8 cellular contexts compared by ENCODE assay signal in the genomic region with DNA sequence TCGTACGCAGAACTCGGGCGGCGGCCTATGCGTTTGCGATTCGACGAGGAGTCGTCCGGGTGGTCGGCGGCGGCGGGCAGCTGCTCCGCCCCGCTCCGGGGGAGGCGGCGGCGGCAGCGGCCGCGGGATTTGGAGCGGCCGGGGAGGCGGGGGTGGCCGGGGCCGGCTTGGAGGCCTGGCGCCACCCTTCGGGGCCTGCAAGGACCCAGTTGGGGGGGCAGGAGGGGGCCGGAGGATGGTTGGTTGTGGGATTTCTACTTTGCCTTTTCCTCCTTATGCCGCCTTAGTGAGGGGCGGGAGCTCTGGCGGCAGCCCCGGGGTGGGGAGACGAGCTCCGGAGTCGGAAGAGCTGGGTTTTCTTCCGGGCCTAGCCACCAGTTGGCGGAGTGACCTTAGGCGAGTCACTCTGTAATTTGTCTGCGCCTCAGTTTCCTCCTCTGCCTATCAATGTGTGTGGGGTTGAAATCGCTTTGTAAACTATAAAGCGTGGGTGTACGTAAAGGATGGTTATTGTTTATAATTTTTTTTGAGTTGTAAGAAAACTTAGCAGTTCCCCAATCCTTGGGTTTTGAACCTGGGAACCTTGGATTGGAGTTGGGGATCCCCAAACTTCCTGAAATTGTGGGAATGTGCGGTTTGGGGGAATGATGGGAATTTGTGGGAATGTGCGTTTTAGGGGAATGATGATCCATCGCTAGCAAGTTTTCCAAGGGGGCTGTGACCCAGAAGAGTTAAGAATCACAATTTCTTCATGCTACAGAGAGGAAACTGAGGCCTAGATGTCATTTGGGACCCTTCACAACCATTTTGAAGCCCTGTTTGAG. TPM values are rescaled to one million over a fixed set of nuclear protein-coding genes. Genes with fewer than 3 reads are reported as not detected.
A peak's percentile ranks its signal among the peaks of the same experiment; 100 is the strongest.
DNase-seq lines count a peak whose midpoint lies in the region; ATAC-seq, FAIRE-seq and TF ChIP-seq lines count a peak whose summit lies in the region.

No MANE protein-coding gene starts in this region.

- peak overlapping the region; percentile 90 for H3K4me3 Mint-ChIP-seq in astrocyte (ENCODE audit: unreplicated experiment)

- no peak for TF ChIP-seq CTCF in astrocyte (IDR thresholded peaks at IDR 0.05; ENCODE audit: insufficient read depth, low read depth, low read length)

- H3K4me1 Mint-ChIP-seq in astrocyte (ENCODE audit: low read depth, unreplicated experiment), result peaks cover 31% of the 10 kb centered on the region

- peak overlapping the region; percentile 93 for H3K4me2 ChIP-seq in astrocyte (ENCODE audit: low read length)

- H3K27ac Mint-ChIP-seq in astrocyte (ENCODE audit: unreplicated experiment), result peak overlapping the region; percentile 75

- peaks cover 94% of the 10 kb centered on the region for H3K79me2 ChIP-seq in astrocyte (ENCODE audit: insufficient read depth, low read length)

- peak; percentile 16 for ATAC-seq in GM18520 (IDR thresholded peaks at IDR 0.05; ENCODE audit: unreplicated experiment)
- ATAC-seq in HG03060 (IDR thresholded peaks at IDR 0.05; ENCODE audit: low read depth, unreplicated experiment), result peak; percentile 14

- H3K9me3 ChIP-seq in astrocyte (ENCODE audit: insufficient read depth, low read depth, low read length), result no peaks in the 10 kb centered on the region
- peaks cover under 1% of the 10 kb centered on the region for H3K9me3 ChIP-seq in iPS-18a (ENCODE audit: control insufficient read depth, low read depth, low read length)

- peaks cover 5% of the 10 kb centered on the region for H3K9me3 Mint-ChIP-seq in astrocyte (ENCODE audit: unreplicated experiment)

- H2AFZ ChIP-seq in astrocyte (ENCODE audit: low read depth, low read length), result peak overlapping the region; percentile 72

- H3K4me1 ChIP-seq in astrocyte (ENCODE audit: insufficient read depth, low read length), result peaks cover 13% of the 10 kb centered on the region
- peaks cover 26% of the 10 kb centered on the region for H3K4me1 ChIP-seq in iPS-18a (ENCODE audit: control insufficient read depth, low read depth, low read length)

- H3K27me3 ChIP-seq in astrocyte (ENCODE audit: insufficient read depth, low read length) (no peaks in the 10 kb centered on the region), iPS-18a (ENCODE audit: control insufficient read depth, insufficient read depth, low read length) (no peaks in the 10 kb centered on the region)

- H3K4me3 ChIP-seq in astrocyte (ENCODE audit: insufficient read depth, low read depth, low read length), result peak overlapping the region; percentile 90
- H3K4me3 ChIP-seq in iPS-18a (ENCODE audit: low read length), result peak overlapping the region; percentile 94

- peaks cover 30% of the 10 kb centered on the region for H3K36me3 ChIP-seq in astrocyte (ENCODE audit: insufficient read depth, low read length)
- peaks cover 40% of the 10 kb centered on the region for H3K36me3 ChIP-seq in iPS-18a (ENCODE audit: control insufficient read depth, low read depth, low read length)

- H3K36me3 Mint-ChIP-seq in astrocyte (ENCODE audit: low read depth, unreplicated experiment), result peaks cover 34% of the 10 kb centered on the region

- FAIRE-seq in astrocyte (lab: Jason Lieb, UNC), result no peak

- DNase-seq in ACHN (peak; percentile 46), RKO (ENCODE audit: low spot score) (peak; percentile 48), astrocyte (ENCODE audit: low read depth) (peak; percentile 31), medulla oblongata (ENCODE audit: extremely low spot score) (no peak)
- DNase-seq in stimulated activated CD4-positive, alpha-beta T cell treated with anti-CD3 and anti-CD28 coated beads, Interleukin-12 subunit alpha, Interleukin-12 subunit beta, amount 100 ng/mL, for 4 hours, result peak; percentile 19

- H3K9ac ChIP-seq in astrocyte (ENCODE audit: low read length) (peak overlapping the region; percentile 91), iPS-18a (ENCODE audit: low read length) (peak overlapping the region; percentile 85)

- in situ Hi-C loops in ACHN (cut with HindIII; ENCODE audit: low pct_ligation_motif_present, low pct_unique_long_range_greater_than_20kb, low sequenced_read_pairs), result no loop called here

- H3K27ac ChIP-seq in astrocyte (ENCODE audit: low read depth, low read length) (peak overlapping the region; percentile 93), iPS-18a (ENCODE audit: low read length) (peak overlapping the region; percentile 15)

- H4K20me1 ChIP-seq in astrocyte (ENCODE audit: insufficient read depth, low read length), result peaks cover 62% of the 10 kb centered on the region

- no peaks in the 10 kb centered on the region for H3K27me3 Mint-ChIP-seq in astrocyte (ENCODE audit: low read depth, unreplicated experiment)

RNA-seq across cellular contexts. Expression of a gene that starts 0.7 kb away (rescaled TPM):
- 107 and 121 TPM in 2 replicates for total RNA-seq in astrocyte

RNA-seq across cellular contexts. Expression of a gene that starts 1.2 kb away (rescaled TPM):
- 39.7 and 45.9 TPM in 2 replicates for total RNA-seq in astrocyte
